10 cellular contexts compared by ENCODE assay signal in genomic region chr17:48910370-48910769, GRCh38. TPM values are rescaled to one million over a fixed set of nuclear protein-coding genes. Genes with fewer than 3 reads are reported as not detected.
DNase-seq lines count a peak whose midpoint lies in the region; TF ChIP-seq lines count a peak whose summit lies in the region.
"Had no signal": no experiment of that assay in that cellular context is flagged by ENCODE, and none has a peak within 500 bp of the region (broad histone marks: within the 10 kb centered on the region; RNA-seq: fewer than 3 reads in every experiment).

No MANE protein-coding gene starts in this region.

- H3K4me3 ChIP-seq in Karpas-422 (ENCODE audit: low read length), result peak overlapping the region; percentile 65; the same call in 1 of the 2 replicates
- H3K4me3 ChIP-seq in mammary epithelial cell (replicated peaks in 1 of 3; ENCODE audit: insufficient read depth in 1 of 3, low read depth in 2 of 3, low read length in 3 of 3), result peak overlapping the region; percentile 66 to 89 (median 84)
- peak overlapping the region in 2 of 4 donors; percentile 85 to 88 for H3K4me3 ChIP-seq in stomach

- H2AFZ ChIP-seq in Karpas-422 (ENCODE audit: low read length) (no peak overlapping the region), mammary epithelial cell (ENCODE audit: low read depth, low read length) (no peak overlapping the region)

- H3K79me2 ChIP-seq in Karpas-422 (ENCODE audit: low read length), result peaks cover 71% of the 10 kb centered on the region
- peaks cover 73% of the 10 kb centered on the region for H3K79me2 ChIP-seq in mammary epithelial cell (ENCODE audit: insufficient read depth, low read length)

- DNase-seq in C1 segment of cervical spinal cord (lab: John Stamatoyannopoulos, UW) (peak in 8 of 14 donors; percentile 3 to 44 (median 16)), Karpas-422 (no peak), mammary epithelial cell (peak; percentile 64), midbrain (lab: John Stamatoyannopoulos, UW) (peak; percentile 49), cerebellar cortex (ENCODE audit: low spot score) (no peak), stomach (no peak), LoVo (ENCODE audit: low spot score) (no peak), HuH-7.5 (ENCODE audit: low spot score) (no peak)
- DNase-seq: activated CD8-positive, alpha-beta memory T cell treated with anti-CD3 and anti-CD28 coated beads, Interleukin-2, amount 50 U/mL, for 48 hours had no signal

- TF ChIP-seq CTCF in mammary epithelial cell (conservative IDR thresholded peaks at IDR 0.05 in 1 of 2, IDR thresholded peaks at IDR 0.05 in 1 of 2; ENCODE audit: extremely low read depth in 1 of 2, insufficient read depth in 1 of 2, low read depth in 1 of 2, low read length in 2 of 2), result no peak
- TF ChIP-seq CTCF in stomach (IDR thresholded peaks at IDR 0.05), result no peak

- H3K9me3 ChIP-seq in Karpas-422 (ENCODE audit: low read length) (no peaks in the 10 kb centered on the region), mammary epithelial cell (replicated peaks; ENCODE audit: insufficient read depth, low read length) (no peaks in the 10 kb centered on the region), stomach (no peaks in the 10 kb centered on the region)

- H3K27ac ChIP-seq in Karpas-422 (ENCODE audit: low read length) (no peak overlapping the region), mammary epithelial cell (ENCODE audit: insufficient read depth, low read depth, low read length) (peak overlapping the region; percentile 90), stomach (peak overlapping the region in 2 of 5 donors; percentile 92 to 99)

- H3K4me1 ChIP-seq in Karpas-422 (ENCODE audit: low read length), result peaks cover 35% of the 10 kb centered on the region
- H3K4me1 ChIP-seq in mammary epithelial cell (ENCODE audit: insufficient read depth, low read length), result peaks cover 31% of the 10 kb centered on the region
- H3K4me1 ChIP-seq in stomach, result peaks cover 23 to 67% (median 52%) of the 10 kb centered on the region in 4 donors

- no peaks in the 10 kb centered on the region for H3K9me2 ChIP-seq in Karpas-422 (replicated peaks; ENCODE audit: insufficient read depth, low read length)

- 25% methylated on average over 2 of the region's 2 CpGs for WGBS in mammary epithelial cell (ENCODE audit: low coverage, missing lambda C conversion rate)
- 28 to 45% (median 43%) methylated on average over 2 of the region's 2 CpGs for WGBS in stomach, 5 donors

- TF ChIP-seq EP300 in stomach (IDR thresholded peaks at IDR 0.05), result no peak

- CTCF ChIA-PET in mammary epithelial cell (lab: Charles Lee; ENCODE audit: low non-redundant PET), result no interaction called here

- BruUV-seq in mammary epithelial cell (replicated peaks; lab: Mats Ljungman, UMichigan), result no TSS peak

- H3K27me3 ChIP-seq in Karpas-422 (ENCODE audit: low read length) (no peaks in the 10 kb centered on the region), mammary epithelial cell (ENCODE audit: insufficient read depth, low read length) (no peaks in the 10 kb centered on the region), stomach (no peaks in the 10 kb centered on the region)

- H3K9ac ChIP-seq in Karpas-422 (ENCODE audit: low read length) (peak overlapping the region; percentile 99; the same call in 1 of the 2 replicates), mammary epithelial cell (ENCODE audit: insufficient read depth, low read length) (peak overlapping the region; percentile 90)

- H3K4me2 ChIP-seq in Karpas-422 (ENCODE audit: low read depth, low read length, poor library complexity, severe bottlenecking) (peak overlapping the region; percentile 77), mammary epithelial cell (ENCODE audit: insufficient read depth, low read depth, low read length) (peak overlapping the region; percentile 93)

- H3K36me3 ChIP-seq in Karpas-422 (ENCODE audit: insufficient read depth, low read length), result peaks cover 34% of the 10 kb centered on the region; the same call in 1 of the 2 replicates
- H3K36me3 ChIP-seq in mammary epithelial cell (ENCODE audit: insufficient read depth, low read length), result peaks cover 20% of the 10 kb centered on the region
- H3K36me3 ChIP-seq in stomach, result peaks cover 9 to 49% (median 47%) of the 10 kb centered on the region in 4 donors

- H4K20me1 ChIP-seq in Karpas-422 (ENCODE audit: insufficient read depth, low read depth, low read length) (peaks cover 33% of the 10 kb centered on the region; the same call in 1 of the 2 replicates), mammary epithelial cell (ENCODE audit: insufficient read depth, low read length) (peaks cover 4% of the 10 kb centered on the region)

- no peak for TF ChIP-seq POLR2A in stomach (IDR thresholded peaks at IDR 0.05)

- in situ Hi-C loops in mammary epithelial cell (cut with MboI; ENCODE audit: low sequenced_read_pairs in 2 of 2), result no loop called here

- intact Hi-C loops in mammary epithelial cell (cut with micrococcal nuclease), result no loop called here
- intact Hi-C loops in stomach (cut with DNase I; ENCODE audit: low total_unique reads), result no loop called here

- dilution Hi-C loops in mammary epithelial cell (cut with HindIII; ENCODE audit: low sequenced_read_pairs), result no loop called here

RNA-seq across cellular contexts. Expression of gene UBE2Z, which starts 2.2 kb away (rescaled TPM):
- total RNA-seq in Karpas-422 (2014; rRNA removed; shearing (Covaris generic); ENCODE audit: low replicate concordance), result 43.8 and 47.1 TPM in 2 replicates
- total RNA-seq in mammary epithelial cell (100 to 1,000 TPM; 104 to 132 TPM), stomach (10 to 100 TPM; 28.1 to 55.6 (median 36.2) TPM)
- polyA plus RNA-seq in mammary epithelial cell (115 TPM), stomach (10 to 100 TPM; 30.2 to 43.4 (median 38.8) TPM)
- 220 TPM for polyA minus RNA-seq in mammary epithelial cell

RNA-seq across cellular contexts. Expression of gene ATP5MC1, which starts 17.8 kb away (rescaled TPM):
- 120 and 167 TPM in 2 replicates for total RNA-seq in Karpas-422 (2014; rRNA removed; shearing (Covaris generic); ENCODE audit: low replicate concordance)
- 10 to 100 TPM; 58.5 to 79.1 TPM for total RNA-seq in mammary epithelial cell
- polyA plus RNA-seq in mammary epithelial cell, result 613 TPM
- polyA minus RNA-seq in mammary epithelial cell, result 217 TPM
- 100 to 1,000 TPM in 3 of 5 donors, 10 to 100 TPM in 2; 19.4 to 298 (median 140) TPM for total RNA-seq in stomach
- polyA plus RNA-seq in stomach, result 100 to 1,000 TPM; 247 to 449 (median 337) TPM

RNA-seq across cellular contexts. Expression of gene SNF8, which starts 34.3 kb away (rescaled TPM):
- 56.0 and 165 TPM in 2 replicates for total RNA-seq in Karpas-422 (2014; rRNA removed; shearing (Covaris generic); ENCODE audit: low replicate concordance)
- total RNA-seq in mammary epithelial cell (10 to 100 TPM; 50.5 to 89.6 TPM), stomach (10 to 100 TPM; 18.7 to 53.6 (median 41.3) TPM)
- polyA plus RNA-seq in mammary epithelial cell (112 TPM), stomach (100 to 1,000 TPM; 145 to 160 (median 149) TPM)
- 157 TPM for polyA minus RNA-seq in mammary epithelial cell

RNA-seq across cellular contexts. Expression of gene GIP, which starts 58.0 kb away (rescaled TPM):
- total RNA-seq in Karpas-422 (2014; rRNA removed; shearing (Covaris generic); ENCODE audit: low replicate concordance), result not detected in 2 replicates
- total RNA-seq in mammary epithelial cell (not detected), stomach (not detected)
- polyA plus RNA-seq in mammary epithelial cell (not detected), stomach (under 1 TPM in 1 of 3 donors, not detected in 2; 0.56 TPM)
- not detected for polyA minus RNA-seq in mammary epithelial cell
- total RNA-seq: NCI-H460 had no signal

Comparison
In these comparisons a context has a peak if more than half of its experiments do, and no peak if none do; other contexts are left out.
1. DNase-seq: peak in C1 segment of cervical spinal cord (8 of 14), mammary epithelial cell (single experiment) and midbrain (single experiment); none in Karpas-422 (single experiment), cerebellar cortex (single experiment), stomach (single experiment), LoVo (single experiment) and HuH-7.5 (single experiment).